ENCODE assay signal across 16 cellular contexts in the genomic region with DNA sequence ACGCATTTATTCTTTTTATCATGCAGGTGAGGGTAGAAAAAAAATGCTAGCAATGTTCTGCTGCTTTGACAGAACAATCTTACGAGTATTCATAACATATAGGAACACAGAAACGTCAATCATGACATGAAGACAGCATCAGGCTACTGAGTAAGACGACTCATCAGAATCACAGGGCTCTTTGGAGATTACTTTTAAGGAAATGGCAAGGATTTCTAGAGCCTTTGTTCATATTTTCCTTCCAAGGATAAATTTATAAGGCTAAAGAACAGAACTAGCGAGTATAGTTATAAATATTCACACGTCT. TPM values are rescaled to one million over a fixed set of nuclear protein-coding genes. Genes with fewer than 3 reads are reported as not detected.
DNase-seq lines count a peak whose midpoint lies in the region; TF ChIP-seq lines count a peak whose summit lies in the region.
"Had no signal": no experiment of that assay in that cellular context is flagged by ENCODE, and none has a peak within 500 bp of the region (broad histone marks: within the 10 kb centered on the region; RNA-seq: fewer than 3 reads in every experiment).

No MANE protein-coding gene starts in this region.

- H2AFZ ChIP-seq in mammary epithelial cell (ENCODE audit: low read depth, low read length) = no peak overlapping the region
- H2AFZ ChIP-seq in smooth muscle cell (ENCODE audit: low read depth) = peak overlapping the region; percentile 61

- no peaks in the 10 kb centered on the region for H3K9me3 ChIP-seq in mammary epithelial cell (replicated peaks; ENCODE audit: insufficient read depth, low read length)
- no peaks in the 10 kb centered on the region for H3K9me3 ChIP-seq in iPS-20b (ENCODE audit: insufficient read depth, low read depth, low read length)
- H3K9me3 ChIP-seq in smooth muscle cell (replicated peaks; ENCODE audit: low read depth) = no peaks in the 10 kb centered on the region
- no peaks in the 10 kb centered on the region for H3K9me3 ChIP-seq in SJCRH30 (replicated peaks)
- H3K9me3 ChIP-seq: BE2C had no signal

- 51% methylated on average over 6 of the region's 6 CpGs for WGBS in mammary epithelial cell (ENCODE audit: low coverage, missing lambda C conversion rate)
- WGBS in smooth muscle cell (ENCODE audit: low lambda C conversion rate) = 67% methylated on average over 6 of the region's 6 CpGs

- no peaks in the 10 kb centered on the region for H3K4me1 Mint-ChIP-seq in MCF 10A (ENCODE audit: insufficient read depth, unreplicated experiment)
- H3K4me1 Mint-ChIP-seq: CD4-positive, alpha-beta memory T cell had no signal

- BruUV-seq in MCF 10A (replicated peaks; lab: Mats Ljungman, UMichigan) (no TSS peak), mammary epithelial cell (replicated peaks; lab: Mats Ljungman, UMichigan) (no TSS peak)

- no peaks in the 10 kb centered on the region for H3F3A ChIP-seq in smooth muscle cell (ENCODE audit: low read depth)

- no peak overlapping the region for H3K9ac ChIP-seq in mammary epithelial cell (ENCODE audit: insufficient read depth, low read length)
- H3K9ac ChIP-seq in iPS-20b (ENCODE audit: low read depth, low read length) = peak overlapping the region; percentile 49; the same call in 1 of the 2 replicates
- H3K9ac ChIP-seq in smooth muscle cell (ENCODE audit: low read depth) = no peak overlapping the region

- H3K4me2 ChIP-seq in mammary epithelial cell (ENCODE audit: insufficient read depth, low read depth, low read length) (no peak overlapping the region), smooth muscle cell (peak overlapping the region; percentile 36)

- H3K4me1 ChIP-seq in mammary epithelial cell (ENCODE audit: insufficient read depth, low read length) = no peaks in the 10 kb centered on the region
- peaks cover 10% of the 10 kb centered on the region; the same call in 1 of the 2 replicates for H3K4me1 ChIP-seq in iPS-20b (ENCODE audit: insufficient read depth, low read length)
- H3K4me1 ChIP-seq in smooth muscle cell (ENCODE audit: low read depth) = peaks cover 12% of the 10 kb centered on the region
- no peaks in the 10 kb centered on the region for H3K4me1 ChIP-seq in SJCRH30

- TF ChIP-seq CTCF in MCF 10A (IDR thresholded peaks at IDR 0.05; ENCODE audit: unreplicated experiment) (no peak), mammary epithelial cell (conservative IDR thresholded peaks at IDR 0.05 in 1 of 2, IDR thresholded peaks at IDR 0.05 in 1 of 2; ENCODE audit: extremely low read depth in 1 of 2, insufficient read depth in 1 of 2, low read depth in 1 of 2, low read length in 2 of 2) (no peak), smooth muscle cell (IDR thresholded peaks at IDR 0.05; ENCODE audit: borderline replicate concordance, insufficient read depth, poor library complexity, severe bottlenecking) (no peak)

- no peaks in the 10 kb centered on the region for H3K27me3 Mint-ChIP-seq in MCF 10A (ENCODE audit: insufficient read depth, unreplicated experiment)

- H3K9me3 Mint-ChIP-seq in MCF 10A (ENCODE audit: unreplicated experiment) = no peaks in the 10 kb centered on the region

- CTCF ChIA-PET in MCF 10A (lab: Yijun Ruan, JAX) = no interaction called here
- CTCF ChIA-PET in mammary epithelial cell (lab: Charles Lee; ENCODE audit: low non-redundant PET) = no interaction called here

- H3K27me3 ChIP-seq in mammary epithelial cell (ENCODE audit: insufficient read depth, low read length) (peaks cover 3% of the 10 kb centered on the region), iPS-20b (ENCODE audit: insufficient read depth, low read length) (no peaks in the 10 kb centered on the region), smooth muscle cell (ENCODE audit: low read depth) (no peaks in the 10 kb centered on the region), SJCRH30 (no peaks in the 10 kb centered on the region)
- H3K27me3 ChIP-seq: BE2C had no signal

- H3K4me3 Mint-ChIP-seq in MCF 10A (ENCODE audit: unreplicated experiment) = no peak overlapping the region
- H3K4me3 Mint-ChIP-seq: CD4-positive, alpha-beta memory T cell had no signal

- no peaks in the 10 kb centered on the region for H3K36me3 Mint-ChIP-seq in MCF 10A (ENCODE audit: insufficient read depth, unreplicated experiment)
- H3K36me3 Mint-ChIP-seq: CD4-positive, alpha-beta memory T cell had no signal

- in situ Hi-C loops in mammary epithelial cell (cut with MboI; ENCODE audit: low sequenced_read_pairs in 2 of 2) = no loop called here

- H3K36me3 ChIP-seq in mammary epithelial cell (ENCODE audit: insufficient read depth, low read length) = no peaks in the 10 kb centered on the region
- no peaks in the 10 kb centered on the region for H3K36me3 ChIP-seq in iPS-20b (ENCODE audit: insufficient read depth, low read depth, low read length)
- H3K36me3 ChIP-seq in smooth muscle cell (ENCODE audit: low read depth) = no peaks in the 10 kb centered on the region
- H3K36me3 ChIP-seq in SJCRH30 = no peaks in the 10 kb centered on the region
- H3K36me3 ChIP-seq: BE2C had no signal

- POLR2A ChIA-PET in MCF 10A (lab: Yijun Ruan, JAX) = no interaction called here

- H3K27ac ChIP-seq in mammary epithelial cell (ENCODE audit: insufficient read depth, low read depth, low read length) (no peak overlapping the region), iPS-20b (ENCODE audit: low read length) (no peak overlapping the region), smooth muscle cell (ENCODE audit: low read depth) (no peak overlapping the region), SJCRH30 (no peak overlapping the region)
- H3K27ac ChIP-seq: 22Rv1 had no signal

- H3K4me3 ChIP-seq in mammary epithelial cell (replicated peaks in 1 of 3; ENCODE audit: insufficient read depth in 1 of 3, low read depth in 2 of 3, low read length in 3 of 3) (no peak overlapping the region), iPS-20b (ENCODE audit: low read length) (no peak overlapping the region), smooth muscle cell (no peak overlapping the region), SJCRH30 (no peak overlapping the region)
- H3K4me3 ChIP-seq: GM12878 had no signal

- no peaks in the 10 kb centered on the region for H4K20me1 ChIP-seq in mammary epithelial cell (ENCODE audit: insufficient read depth, low read length)
- H4K20me1 ChIP-seq in smooth muscle cell (ENCODE audit: low read depth) = no peaks in the 10 kb centered on the region

- no peaks in the 10 kb centered on the region for H3K79me2 ChIP-seq in mammary epithelial cell (ENCODE audit: insufficient read depth, low read length)
- no peaks in the 10 kb centered on the region for H3K79me2 ChIP-seq in smooth muscle cell (ENCODE audit: low read depth)

- DNase-seq in MCF 10A (ENCODE audit: unreplicated experiment) (peak; percentile 5), mammary epithelial cell (no peak), SHP77 treated with DMSO at 0.1 percent for 48 hours (lab: John Stamatoyannopoulos, UW) (peak; percentile 73), smooth muscle cell (lab: John Stamatoyannopoulos, UW; ENCODE audit: unreplicated experiment) (no peak), SJCRH30 (no peak), NCI-H1092 treated with DMSO at 0.1 percent for 48 hours (lab: John Stamatoyannopoulos, UW) (no peak)
- no peak for DNase-seq in NK-92 treated with Interleukin-12 subunit alpha and Interleukin-12 subunit beta, amount 100 ng/mL, for 24 hours (lab: John Stamatoyannopoulos, UW)
- DNase-seq: BE2C; CD4-positive, alpha-beta memory T cell; DND-41; GOT3; NCI-H2081 treated with DMSO at 0.1 percent for 48 hours; NCI-H524 had no signal

- intact Hi-C loops in MCF 10A (cut with micrococcal nuclease) (no loop called here), mammary epithelial cell (cut with micrococcal nuclease) (no loop called here)

- no peak overlapping the region for H3K27ac Mint-ChIP-seq in MCF 10A (ENCODE audit: low read depth, unreplicated experiment)
- H3K27ac Mint-ChIP-seq: CD4-positive, alpha-beta memory T cell had no signal

- dilution Hi-C loops in mammary epithelial cell (cut with HindIII; ENCODE audit: low sequenced_read_pairs) = no loop called here

RNA-seq across cellular contexts. Expression of a gene that starts 39.8 kb away (rescaled TPM):
- total RNA-seq in MCF 10A (2022) = 57.8 and 69.5 TPM in 2 replicates
- 10 to 100 TPM; 33.0 to 56.5 TPM for total RNA-seq in mammary epithelial cell
- polyA plus RNA-seq in mammary epithelial cell = 18.2 TPM
- polyA minus RNA-seq in mammary epithelial cell = 3.8 TPM
- 51.4 and 88.5 TPM in 2 replicates for total RNA-seq in smooth muscle cell
- 67.0 and 80.7 TPM in 2 replicates for polyA plus RNA-seq in smooth muscle cell
- total RNA-seq in SJCRH30 (2014; rRNA removed; shearing (Covaris generic)) = 11.4 and 12.0 TPM in 2 replicates

Comparison
In these comparisons a context has a peak if more than half of its experiments do, and no peak if none do; other contexts are left out.
1. DNase-seq: peak in MCF 10A (single experiment) and SHP77 treated with DMSO at 0.1 percent for 48 hours (single experiment); none in mammary epithelial cell (single experiment), smooth muscle cell (single experiment), SJCRH30 (0 of 2), NCI-H1092 treated with DMSO at 0.1 percent for 48 hours (single experiment) and NK-92 treated with Interleukin-12 subunit alpha and Interleukin-12 subunit beta, amount 100 ng/mL, for 24 hours (single experiment).